ENCODE assay signal across 15 cellular contexts in the genomic region with DNA sequence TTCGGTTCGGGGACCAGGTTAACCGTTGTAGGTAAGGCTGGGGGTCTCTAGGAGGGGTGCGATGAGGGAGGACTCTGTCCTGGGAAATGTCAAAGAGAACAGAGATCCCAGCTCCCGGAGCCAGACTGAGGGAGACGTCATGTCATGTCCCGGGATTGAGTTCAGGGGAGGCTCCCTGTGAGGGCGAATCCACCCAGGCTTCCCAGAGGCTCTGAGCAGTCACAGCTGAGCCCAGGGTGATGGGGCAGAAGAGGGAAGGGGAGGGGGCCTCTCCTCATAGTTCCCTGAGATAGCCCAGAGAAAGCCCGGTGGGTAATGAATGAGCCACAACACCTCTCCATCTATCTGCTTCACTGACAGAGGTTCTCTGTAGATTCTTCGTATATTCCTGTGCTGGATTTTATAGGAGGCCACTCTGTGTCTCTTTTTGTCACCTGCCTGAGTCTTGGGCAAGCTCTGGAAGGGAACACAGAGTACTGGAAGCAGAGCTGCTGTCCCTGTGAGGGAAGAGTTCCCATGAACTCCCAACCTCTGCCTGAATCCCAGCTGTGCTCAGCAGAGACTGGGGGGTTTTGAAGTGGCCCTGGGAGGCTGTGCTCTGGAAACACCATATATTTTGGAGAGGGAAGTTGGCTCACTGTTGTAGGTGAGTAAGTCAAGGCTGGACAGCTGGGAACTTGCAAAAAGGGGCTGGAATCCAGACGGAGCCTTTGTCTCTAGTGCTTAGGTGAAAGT. TPM values are rescaled to one million over a fixed set of nuclear protein-coding genes. Genes with fewer than 3 reads are reported as not detected.
A peak's percentile ranks its signal among the peaks of the same experiment; 100 is the strongest.
DNase-seq lines count a peak whose midpoint lies in the region; ATAC-seq and TF ChIP-seq lines count a peak whose summit lies in the region.
"Had no signal": no experiment of that assay in that cellular context is flagged by ENCODE, and none has a peak within 500 bp of the region (broad histone marks: within the 10 kb centered on the region; RNA-seq: fewer than 3 reads in every experiment).

No MANE protein-coding gene starts in this region.

- peak; percentile 65 for DNase-seq in activated CD8-positive, alpha-beta memory T cell treated with anti-CD3 and anti-CD28 coated beads for 24 hours
- DNase-seq in activated CD8-positive, alpha-beta memory T cell treated with anti-CD3 and anti-CD28 coated beads, Interleukin-2, amount 50 U/mL, for 48 hours, result no peak
- DNase-seq in T-helper 2 cell treated with Interferon-gamma antibody and Interleukin-4, amounts not matched to agents 5 μg/mL and 100 μg/mL, for 36 hours (ENCODE audit: low spot score), result no peak
- no peak for DNase-seq in central memory CD8-positive, alpha-beta T cell (ENCODE audit: low spot score in 2 of 2)
- DNase-seq in stimulated activated effector memory CD8-positive, alpha-beta T cell treated with anti-CD3 and anti-CD28 coated beads, Interleukin-12 subunit alpha, Interleukin-12 subunit beta, amount 100 ng/mL, for 72 hours (ENCODE audit: low spot score in 2 of 2), result no peak
- DNase-seq in neural progenitor cell (ENCODE audit: low spot score) (no peak), COR-L47 (lab: John Stamatoyannopoulos, UW) (no peak), NCI-H82 (lab: John Stamatoyannopoulos, UW) (no peak)
- DNase-seq: body of pancreas; DMS 273 treated with DMSO at 0.1 percent for 48 hours; dorsolateral prefrontal cortex; hypothalamus; nucleus accumbens; stimulated activated naive CD4-positive, alpha-beta T cell had no signal

- no peak overlapping the region for H2AFZ ChIP-seq in neural progenitor cell (replicated peaks)

- H3K27ac ChIP-seq in neural progenitor cell, result no peak overlapping the region
- H3K27ac ChIP-seq: body of pancreas had no signal

- H3K27me3 Mint-ChIP-seq in T-helper 2 cell treated with Interferon-gamma antibody and Interleukin-4, amounts not matched to agents 5 μg/mL and 100 μg/mL, for 36 hours (ENCODE audit: low read depth), result no peaks in the 10 kb centered on the region
- no peaks in the 10 kb centered on the region for H3K27me3 Mint-ChIP-seq in central memory CD8-positive, alpha-beta T cell
- H3K27me3 Mint-ChIP-seq in neural progenitor cell (ENCODE audit: insufficient read depth, low read depth), result peaks cover 2% of the 10 kb centered on the region

- ATAC-seq in central memory CD8-positive, alpha-beta T cell (replicated peaks; ENCODE audit: extremely low read depth, poor library complexity, severe bottlenecking), result no peak
- no peak for ATAC-seq in stimulated activated effector memory CD8-positive, alpha-beta T cell treated with anti-CD3 and anti-CD28 coated beads, Interleukin-12 subunit alpha, Interleukin-12 subunit beta, amount 100 ng/mL, for 72 hours
- ATAC-seq: body of pancreas had no signal

- no peaks in the 10 kb centered on the region for H3K36me3 ChIP-seq in neural progenitor cell
- H3K36me3 ChIP-seq: sigmoid colon had no signal

- no peak for TF ChIP-seq CTCF in neural progenitor cell (IDR thresholded peaks at IDR 0.05)

- H3K9me3 Mint-ChIP-seq in T-helper 2 cell treated with Interferon-gamma antibody and Interleukin-4, amounts not matched to agents 5 μg/mL and 100 μg/mL, for 36 hours, result no peaks in the 10 kb centered on the region
- H3K9me3 Mint-ChIP-seq in central memory CD8-positive, alpha-beta T cell, result no peaks in the 10 kb centered on the region
- no peaks in the 10 kb centered on the region for H3K9me3 Mint-ChIP-seq in stimulated activated effector memory CD8-positive, alpha-beta T cell treated with anti-CD3 and anti-CD28 coated beads, Interleukin-12 subunit alpha, Interleukin-12 subunit beta, amount 100 ng/mL, for 72 hours
- no peaks in the 10 kb centered on the region for H3K9me3 Mint-ChIP-seq in neural progenitor cell

- peak overlapping the region; percentile 93 for H3K4me3 Mint-ChIP-seq in T-helper 2 cell treated with Interferon-gamma antibody and Interleukin-4, amounts not matched to agents 5 μg/mL and 100 μg/mL, for 36 hours
- H3K4me3 Mint-ChIP-seq in central memory CD8-positive, alpha-beta T cell, result peak overlapping the region; percentile 95
- H3K4me3 Mint-ChIP-seq in stimulated activated effector memory CD8-positive, alpha-beta T cell treated with anti-CD3 and anti-CD28 coated beads, Interleukin-12 subunit alpha, Interleukin-12 subunit beta, amount 100 ng/mL, for 72 hours, result peak overlapping the region; percentile 98
- H3K4me3 Mint-ChIP-seq in neural progenitor cell, result no peak overlapping the region

- H3F3A ChIP-seq in neural progenitor cell (ENCODE audit: low read depth), result no peaks in the 10 kb centered on the region

- peaks cover 13% of the 10 kb centered on the region for H3K4me1 Mint-ChIP-seq in T-helper 2 cell treated with Interferon-gamma antibody and Interleukin-4, amounts not matched to agents 5 μg/mL and 100 μg/mL, for 36 hours (ENCODE audit: low read depth)
- peaks cover 27% of the 10 kb centered on the region for H3K4me1 Mint-ChIP-seq in central memory CD8-positive, alpha-beta T cell
- H3K4me1 Mint-ChIP-seq in stimulated activated effector memory CD8-positive, alpha-beta T cell treated with anti-CD3 and anti-CD28 coated beads, Interleukin-12 subunit alpha, Interleukin-12 subunit beta, amount 100 ng/mL, for 72 hours, result peaks cover 10% of the 10 kb centered on the region
- no peaks in the 10 kb centered on the region for H3K4me1 Mint-ChIP-seq in neural progenitor cell

- peak overlapping the region; percentile 99 for H3K27ac Mint-ChIP-seq in T-helper 2 cell treated with Interferon-gamma antibody and Interleukin-4, amounts not matched to agents 5 μg/mL and 100 μg/mL, for 36 hours
- peak overlapping the region; percentile 98 for H3K27ac Mint-ChIP-seq in central memory CD8-positive, alpha-beta T cell (ENCODE audit: low read depth)
- peak overlapping the region; percentile 100 for H3K27ac Mint-ChIP-seq in stimulated activated effector memory CD8-positive, alpha-beta T cell treated with anti-CD3 and anti-CD28 coated beads, Interleukin-12 subunit alpha, Interleukin-12 subunit beta, amount 100 ng/mL, for 72 hours
- H3K27ac Mint-ChIP-seq in neural progenitor cell, result no peak overlapping the region

- no peaks in the 10 kb centered on the region for H3K4me1 ChIP-seq in neural progenitor cell

- H3K4me3 ChIP-seq in neural progenitor cell, result no peak overlapping the region
- H3K4me3 ChIP-seq: body of pancreas, dorsolateral prefrontal cortex, sigmoid colon had no signal

- H3K79me2 ChIP-seq in neural progenitor cell (ENCODE audit: low read depth), result no peaks in the 10 kb centered on the region

- no peak overlapping the region for H3K9ac ChIP-seq in neural progenitor cell

- H3K36me3 Mint-ChIP-seq in T-helper 2 cell treated with Interferon-gamma antibody and Interleukin-4, amounts not matched to agents 5 μg/mL and 100 μg/mL, for 36 hours (ENCODE audit: low read depth), result peaks cover 51% of the 10 kb centered on the region
- H3K36me3 Mint-ChIP-seq in central memory CD8-positive, alpha-beta T cell (ENCODE audit: insufficient read depth), result peaks cover 68% of the 10 kb centered on the region
- peaks cover 70% of the 10 kb centered on the region for H3K36me3 Mint-ChIP-seq in stimulated activated effector memory CD8-positive, alpha-beta T cell treated with anti-CD3 and anti-CD28 coated beads, Interleukin-12 subunit alpha, Interleukin-12 subunit beta, amount 100 ng/mL, for 72 hours
- no peaks in the 10 kb centered on the region for H3K36me3 Mint-ChIP-seq in neural progenitor cell

- H4K20me1 ChIP-seq in neural progenitor cell (ENCODE audit: low read depth), result no peaks in the 10 kb centered on the region

- no peak overlapping the region for H3K4me2 ChIP-seq in neural progenitor cell

- H3K9me3 ChIP-seq in neural progenitor cell (ENCODE audit: low read depth), result no peaks in the 10 kb centered on the region
- H3K9me3 ChIP-seq: body of pancreas, sigmoid colon had no signal

- peaks cover 10% of the 10 kb centered on the region for H3K27me3 ChIP-seq in neural progenitor cell
- H3K27me3 ChIP-seq: body of pancreas had no signal

RNA-seq across cellular contexts. Expression of a gene that starts 16.4 kb away (rescaled TPM):
- not detected in 2 replicates for total RNA-seq in neural progenitor cell (ENCODE audit: low replicate concordance)
- total RNA-seq: dorsolateral prefrontal cortex, sigmoid colon had no signal

RNA-seq across cellular contexts. Expression of a gene that starts 37.9 kb away (rescaled TPM):
- not detected in 2 replicates for total RNA-seq in neural progenitor cell (ENCODE audit: low replicate concordance)
- total RNA-seq: dorsolateral prefrontal cortex, sigmoid colon had no signal
